Comparison of ENCODE assay signal across 22 cellular contexts in genomic region chr1:17631410-17631809, GRCh38.
"Had no signal": no experiment of that assay in that cellular context is flagged by ENCODE, and none has a peak within 500 bp of the region (broad histone marks: within the 10 kb centered on the region; RNA-seq: fewer than 3 reads in every experiment).

No MANE protein-coding gene starts in this region.

- H3K27ac ChIP-seq: parathyroid adenoma, SJCRH30, upper lobe of right lung had no signal

- H3K4me1 ChIP-seq: parathyroid adenoma, SJCRH30 had no signal

- H3K27ac Mint-ChIP-seq: activated B cell treated with CpG ODN at 0.5 μM for 24 hours; activated CD4-positive, alpha-beta memory T cell treated with anti-CD3 and anti-CD28 coated beads, Interleukin-2, amount 10 ng/mL, durations not matched to agents 7 days and 5 days; activated CD8-positive, alpha-beta memory T cell treated with anti-CD3 and anti-CD28 coated beads, Interleukin-2, amount 10 ng/mL, durations not matched to agents 7 days and 5 days; activated naive CD8-positive, alpha-beta T cell treated with anti-CD3 and anti-CD28 coated beads, Interleukin-2, amount 10 ng/mL, durations not matched to agents 7 days and 5 days; mesothelial cell of epicardium; natural killer cell treated with Interleukin-12 subunit alpha and Interleukin-12 subunit beta and Interleukin-15 and Interleukin-18, amount 100 ng/mL, for 72 hours; stimulated activated naive CD8-positive, alpha-beta T cell treated with anti-CD3 and anti-CD28 coated beads, Interleukin-15, Interleukin-2, amounts not matched to agents 100 ng/mL and 50 ng/mL, for 24 hours had no signal

- H3K4me1 Mint-ChIP-seq: activated CD4-positive, alpha-beta memory T cell treated with anti-CD3 and anti-CD28 coated beads, Interleukin-2, amount 10 ng/mL, durations not matched to agents 7 days and 5 days; activated CD8-positive, alpha-beta memory T cell treated with anti-CD3 and anti-CD28 coated beads, Interleukin-2, amount 10 ng/mL, durations not matched to agents 7 days and 5 days; activated naive CD8-positive, alpha-beta T cell treated with anti-CD3 and anti-CD28 coated beads, Interleukin-2, amount 10 ng/mL, durations not matched to agents 7 days and 5 days; brain; mesothelial cell of epicardium had no signal

- H3K27me3 ChIP-seq: SJCRH30, upper lobe of right lung had no signal

- H3K36me3 Mint-ChIP-seq: activated CD8-positive, alpha-beta memory T cell treated with anti-CD3 and anti-CD28 coated beads, Interleukin-2, amount 10 ng/mL, durations not matched to agents 7 days and 5 days; activated naive CD8-positive, alpha-beta T cell treated with anti-CD3 and anti-CD28 coated beads, Interleukin-2, amount 10 ng/mL, durations not matched to agents 7 days and 5 days; natural killer cell treated with Interleukin-12 subunit alpha and Interleukin-12 subunit beta and Interleukin-15 and Interleukin-18, amount 100 ng/mL, for 72 hours had no signal

- H2AFZ ChIP-seq: parathyroid adenoma had no signal

- H3K4me3 Mint-ChIP-seq: activated B cell treated with CpG ODN at 0.5 μM for 24 hours; activated CD4-positive, alpha-beta memory T cell treated with anti-CD3 and anti-CD28 coated beads, Interleukin-2, amount 10 ng/mL, durations not matched to agents 7 days and 5 days; activated CD8-positive, alpha-beta memory T cell treated with anti-CD3 and anti-CD28 coated beads, Interleukin-2, amount 10 ng/mL, durations not matched to agents 7 days and 5 days; activated naive CD8-positive, alpha-beta T cell treated with anti-CD3 and anti-CD28 coated beads, Interleukin-2, amount 10 ng/mL, durations not matched to agents 7 days and 5 days; brain; mesothelial cell of epicardium; natural killer cell treated with Interleukin-12 subunit alpha and Interleukin-12 subunit beta and Interleukin-15 and Interleukin-18, amount 100 ng/mL, for 72 hours; stimulated activated naive CD8-positive, alpha-beta T cell treated with anti-CD3 and anti-CD28 coated beads, Interleukin-15, Interleukin-2, amounts not matched to agents 100 ng/mL and 50 ng/mL, for 24 hours had no signal

- H3K9ac ChIP-seq: parathyroid adenoma had no signal

- H3K9me3 Mint-ChIP-seq: activated B cell treated with CpG ODN at 0.5 μM for 24 hours; activated CD4-positive, alpha-beta memory T cell treated with anti-CD3 and anti-CD28 coated beads, Interleukin-2, amount 10 ng/mL, durations not matched to agents 7 days and 5 days; activated naive CD8-positive, alpha-beta T cell treated with anti-CD3 and anti-CD28 coated beads, Interleukin-2, amount 10 ng/mL, durations not matched to agents 7 days and 5 days; brain; mesothelial cell of epicardium; natural killer cell treated with Interleukin-12 subunit alpha and Interleukin-12 subunit beta and Interleukin-15 and Interleukin-18, amount 100 ng/mL, for 72 hours; stimulated activated naive CD8-positive, alpha-beta T cell treated with anti-CD3 and anti-CD28 coated beads, Interleukin-15, Interleukin-2, amounts not matched to agents 100 ng/mL and 50 ng/mL, for 24 hours had no signal

- DNase-seq: activated B cell treated with CpG ODN at 0.5 μM for 24 hours; activated CD4-positive, alpha-beta memory T cell treated with anti-CD3 and anti-CD28 coated beads, Interleukin-2, amount 10 ng/mL, durations not matched to agents 7 days and 5 days; activated CD4-positive, alpha-beta T cell treated with anti-CD3 and anti-CD28 coated beads for 4 hours; activated CD8-positive, alpha-beta memory T cell treated with anti-CD3 and anti-CD28 coated beads, Interleukin-2, amount 10 ng/mL, durations not matched to agents 7 days and 5 days; activated naive CD4-positive, alpha-beta T cell; activated naive CD8-positive, alpha-beta T cell treated with anti-CD3 and anti-CD28 coated beads, Interleukin-2, amount 10 ng/mL, durations not matched to agents 7 days and 5 days; amygdala; central memory CD4-positive, alpha-beta T cell; cortex of kidney; effector CD4-positive, alpha-beta T cell; hippocampal formation; left colon; SJCRH30; stimulated activated CD4-positive, alpha-beta T cell treated with anti-CD3 and anti-CD28 coated beads, Interleukin-2, amount 100 ng/mL, for 24 hours; upper lobe of right lung had no signal

- ATAC-seq: activated CD8-positive, alpha-beta memory T cell treated with anti-CD3 and anti-CD28 coated beads, Interleukin-2, amount 10 ng/mL, durations not matched to agents 7 days and 5 days; esophagus mucosa; left colon; natural killer cell treated with Interleukin-12 subunit alpha and Interleukin-12 subunit beta and Interleukin-15 and Interleukin-18, amount 100 ng/mL, for 72 hours; upper lobe of right lung had no signal

- H3K9me3 ChIP-seq: SJCRH30, upper lobe of right lung had no signal

- H3K27me3 Mint-ChIP-seq: activated B cell treated with CpG ODN at 0.5 μM for 24 hours; activated CD4-positive, alpha-beta memory T cell treated with anti-CD3 and anti-CD28 coated beads, Interleukin-2, amount 10 ng/mL, durations not matched to agents 7 days and 5 days; activated CD8-positive, alpha-beta memory T cell treated with anti-CD3 and anti-CD28 coated beads, Interleukin-2, amount 10 ng/mL, durations not matched to agents 7 days and 5 days; activated naive CD8-positive, alpha-beta T cell treated with anti-CD3 and anti-CD28 coated beads, Interleukin-2, amount 10 ng/mL, durations not matched to agents 7 days and 5 days; brain; natural killer cell treated with Interleukin-12 subunit alpha and Interleukin-12 subunit beta and Interleukin-15 and Interleukin-18, amount 100 ng/mL, for 72 hours; stimulated activated naive CD8-positive, alpha-beta T cell treated with anti-CD3 and anti-CD28 coated beads, Interleukin-15, Interleukin-2, amounts not matched to agents 100 ng/mL and 50 ng/mL, for 24 hours had no signal

- H3K4me3 ChIP-seq: lung, SJCRH30, upper lobe of right lung had no signal
